In the genomic region with DNA sequence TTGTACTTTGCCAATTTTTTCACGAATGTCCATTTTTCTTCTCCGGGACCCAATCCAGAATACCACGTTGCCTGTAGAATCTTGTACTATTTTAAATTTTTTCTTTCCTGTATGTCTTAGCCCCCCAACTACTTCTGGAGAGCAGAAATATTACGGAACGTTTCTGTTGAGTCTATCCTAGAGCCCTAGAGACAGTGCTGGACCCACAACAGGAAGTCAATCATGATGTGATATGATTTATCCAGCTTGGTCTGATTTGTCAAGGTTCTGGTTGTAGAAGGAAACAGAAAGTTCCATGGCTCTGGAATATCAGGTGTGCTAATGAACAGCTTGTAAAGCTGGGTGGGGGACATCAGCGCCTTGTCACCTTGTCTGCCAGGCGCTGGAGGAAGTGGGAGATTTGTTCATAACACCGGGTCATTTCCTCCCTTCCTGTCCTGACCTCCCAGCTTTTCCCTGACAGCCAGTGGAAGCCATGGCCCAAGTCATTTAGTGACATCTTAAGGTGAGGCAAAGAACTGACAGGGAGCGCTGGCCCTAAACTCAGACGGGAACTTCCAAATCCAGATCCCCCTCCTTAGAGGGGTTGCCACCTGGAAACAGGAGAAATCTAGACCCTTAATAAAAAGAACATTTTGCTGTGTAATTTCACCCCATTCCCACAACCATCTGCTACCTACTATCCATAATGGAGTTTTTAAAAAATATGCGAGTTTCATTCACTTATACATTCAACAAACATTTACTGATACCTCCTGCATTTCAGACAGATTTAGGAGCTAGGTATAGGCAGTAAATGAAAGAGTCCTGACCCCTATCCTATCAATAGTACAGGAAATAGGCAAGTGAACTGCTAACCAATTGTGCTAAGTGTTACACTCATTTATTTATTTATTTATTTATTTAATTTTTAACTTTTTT, we compare ENCODE assay signal across 11 cellular contexts.
DNase-seq lines count a peak whose midpoint lies in the region; ATAC-seq and TF ChIP-seq lines count a peak whose summit lies in the region.
"Had no signal": no experiment of that assay in that cellular context is flagged by ENCODE, and none has a peak within 500 bp of the region (broad histone marks: within the 10 kb centered on the region; RNA-seq: fewer than 3 reads in every experiment).

No MANE protein-coding gene starts in this region.

- H3K4me3 ChIP-seq in Loucy (ENCODE audit: low read length, poor library complexity, severe bottlenecking) (no peak overlapping the region), aorta (ENCODE audit: low read length in 2 of 2) (no peak overlapping the region)
- H3K4me3 ChIP-seq: gastrocnemius medialis, GM12878 had no signal

- intact Hi-C loops in aorta (cut with DNase I): no loop called here

- H3K4me1 ChIP-seq in Loucy (ENCODE audit: insufficient read depth, low read length, poor library complexity, severe bottlenecking): peaks cover 8% of the 10 kb centered on the region
- no peaks in the 10 kb centered on the region for H3K4me1 ChIP-seq in aorta (ENCODE audit: control insufficient read depth in 1 of 2, insufficient read depth in 2 of 2, low read length in 2 of 2)
- H3K4me1 ChIP-seq: gastrocnemius medialis had no signal

- no peaks in the 10 kb centered on the region for H3K36me3 ChIP-seq in Loucy (ENCODE audit: insufficient read depth, low read length)
- H3K36me3 ChIP-seq in aorta (ENCODE audit: control insufficient read depth in 1 of 2, insufficient read depth in 2 of 2, low read length in 1 of 2): no peaks in the 10 kb centered on the region
- H3K36me3 ChIP-seq: gastrocnemius medialis had no signal

- peak; percentile 52 for TF ChIP-seq CTCF in Loucy (conservative IDR thresholded peaks at IDR 0.05; ENCODE audit: low read length)
- TF ChIP-seq CTCF in nephron (IDR thresholded peaks at IDR 0.05; ENCODE audit: unreplicated experiment in 3 of 3): peak; percentile 36 to 64 (median 47)
- TF ChIP-seq CTCF in mesothelial cell of epicardium (IDR thresholded peaks at IDR 0.05; ENCODE audit: unreplicated experiment): no peak

- no peak overlapping the region for H3K9ac ChIP-seq in Loucy (ENCODE audit: low read depth, low read length, poor library complexity, severe bottlenecking)

- H3K9me2 ChIP-seq in Loucy (replicated peaks; ENCODE audit: low read depth, low read length): no peaks in the 10 kb centered on the region

- H3K36me3 Mint-ChIP-seq in nephron (ENCODE audit: low read depth): peaks cover 16% of the 10 kb centered on the region
- peaks cover 6 to 8% of the 10 kb centered on the region in 2 donors for H3K36me3 Mint-ChIP-seq in activated T-cell treated with anti-CD3 and anti-CD28 coated beads, Interleukin-2, amount 50 U/mL, for 72 hours (ENCODE audit: insufficient read depth in 2 of 2)
- H3K36me3 Mint-ChIP-seq in mesothelial cell of epicardium: peaks cover 12% of the 10 kb centered on the region

- WGBS in aorta, 2 donors: 45 to 48% methylated on average over 11 of the region's 11 CpGs

- H3K27ac ChIP-seq in aorta (ENCODE audit: low read depth in 1 of 2, low read length in 2 of 2): no peak overlapping the region
- H3K27ac ChIP-seq: gastrocnemius medialis had no signal

- H3K27me3 Mint-ChIP-seq in nephron (ENCODE audit: low read depth) (peaks cover 9% of the 10 kb centered on the region), mesothelial cell of epicardium (ENCODE audit: low read depth) (no peaks in the 10 kb centered on the region)
- H3K27me3 Mint-ChIP-seq in activated T-cell treated with anti-CD3 and anti-CD28 coated beads, Interleukin-2, amount 50 U/mL, for 72 hours (ENCODE audit: low read depth): no peaks in the 10 kb centered on the region

- H3K9me3 Mint-ChIP-seq in nephron (peaks cover 12% of the 10 kb centered on the region), mesothelial cell of epicardium (peaks cover 13% of the 10 kb centered on the region)
- peaks cover 7 to 9% of the 10 kb centered on the region in 2 donors for H3K9me3 Mint-ChIP-seq in activated T-cell treated with anti-CD3 and anti-CD28 coated beads, Interleukin-2, amount 50 U/mL, for 72 hours

- H3K27me3 ChIP-seq in Loucy (ENCODE audit: insufficient read depth, low read length, poor library complexity, severe bottlenecking) (no peaks in the 10 kb centered on the region), aorta (ENCODE audit: control insufficient read depth in 1 of 2, insufficient read depth in 2 of 2, low read length in 1 of 2) (no peaks in the 10 kb centered on the region)
- H3K27me3 ChIP-seq: gastrocnemius medialis had no signal

- H4K20me1 ChIP-seq in Loucy (ENCODE audit: insufficient read depth, low read length, poor library complexity, severe bottlenecking): no peaks in the 10 kb centered on the region

- no peak overlapping the region for H3K4me2 ChIP-seq in Loucy (ENCODE audit: low read depth, low read length, poor library complexity, severe bottlenecking)

- H3K4me3 Mint-ChIP-seq in nephron (no peak overlapping the region), mesothelial cell of epicardium (no peak overlapping the region)
- H3K4me3 Mint-ChIP-seq in activated T-cell treated with anti-CD3 and anti-CD28 coated beads, Interleukin-2, amount 50 U/mL, for 72 hours: no peak overlapping the region

- ATAC-seq in activated T-cell treated with anti-CD3 and anti-CD28 coated beads, Interleukin-2, amount 50 U/mL, for 72 hours (replicated peaks in 1 of 2): no peak
- ATAC-seq in aorta (ENCODE audit: low FRiP score): no peak
- ATAC-seq: gastrocnemius medialis, GM12878 had no signal

- no peaks in the 10 kb centered on the region for H3F3A ChIP-seq in Loucy (ENCODE audit: low read depth)

- H3K9me3 ChIP-seq in Loucy (ENCODE audit: insufficient read depth, low read depth, low read length) (no peaks in the 10 kb centered on the region), aorta (ENCODE audit: control insufficient read depth, low read length) (peaks cover 3% of the 10 kb centered on the region)
- H3K9me3 ChIP-seq: gastrocnemius medialis had no signal

- H2AFZ ChIP-seq in Loucy (ENCODE audit: low read length): no peak overlapping the region

- H3K4me1 Mint-ChIP-seq in nephron (no peaks in the 10 kb centered on the region), mesothelial cell of epicardium (no peaks in the 10 kb centered on the region)
- H3K4me1 Mint-ChIP-seq in activated T-cell treated with anti-CD3 and anti-CD28 coated beads, Interleukin-2, amount 50 U/mL, for 72 hours (ENCODE audit: low read depth): no peaks in the 10 kb centered on the region

- no peak overlapping the region for H3K27ac Mint-ChIP-seq in nephron
- no peak overlapping the region for H3K27ac Mint-ChIP-seq in activated T-cell treated with anti-CD3 and anti-CD28 coated beads, Interleukin-2, amount 50 U/mL, for 72 hours
- H3K27ac Mint-ChIP-seq in mesothelial cell of epicardium: no peak overlapping the region

- H3K79me2 ChIP-seq in Loucy (ENCODE audit: insufficient read depth, low read length): no peaks in the 10 kb centered on the region

- DNase-seq in ELF-1 (ENCODE audit: low read depth, low spot score) (peak; percentile 73), dermis blood vessel endothelial cell (peak; percentile 84), mesothelial cell of epicardium (ENCODE audit: low spot score in 2 of 2, unreplicated experiment in 2 of 2) (no peak), NCI-H2227 treated with DMSO at 0.1 percent for 48 hours (lab: John Stamatoyannopoulos, UW) (no peak), aorta (no peak)
- DNase-seq in activated T-cell treated with anti-CD3 and anti-CD28 coated beads, Interleukin-2, amount 50 U/mL, for 72 hours: no peak
- DNase-seq: gastrocnemius medialis, NCI-H526 treated with DMSO at 0.1 percent for 48 hours had no signal

Comparison
In these comparisons a context has a peak if more than half of its experiments do, and no peak if none do; other contexts are left out.
1. DNase-seq: peak in ELF-1 (single experiment) and dermis blood vessel endothelial cell (single experiment); none in activated T-cell treated with anti-CD3 and anti-CD28 coated beads, Interleukin-2, amount 50 U/mL, for 72 hours (0 of 2), mesothelial cell of epicardium (0 of 2), NCI-H2227 treated with DMSO at 0.1 percent for 48 hours (single experiment) and aorta (0 of 2).